In the genomic region with DNA sequence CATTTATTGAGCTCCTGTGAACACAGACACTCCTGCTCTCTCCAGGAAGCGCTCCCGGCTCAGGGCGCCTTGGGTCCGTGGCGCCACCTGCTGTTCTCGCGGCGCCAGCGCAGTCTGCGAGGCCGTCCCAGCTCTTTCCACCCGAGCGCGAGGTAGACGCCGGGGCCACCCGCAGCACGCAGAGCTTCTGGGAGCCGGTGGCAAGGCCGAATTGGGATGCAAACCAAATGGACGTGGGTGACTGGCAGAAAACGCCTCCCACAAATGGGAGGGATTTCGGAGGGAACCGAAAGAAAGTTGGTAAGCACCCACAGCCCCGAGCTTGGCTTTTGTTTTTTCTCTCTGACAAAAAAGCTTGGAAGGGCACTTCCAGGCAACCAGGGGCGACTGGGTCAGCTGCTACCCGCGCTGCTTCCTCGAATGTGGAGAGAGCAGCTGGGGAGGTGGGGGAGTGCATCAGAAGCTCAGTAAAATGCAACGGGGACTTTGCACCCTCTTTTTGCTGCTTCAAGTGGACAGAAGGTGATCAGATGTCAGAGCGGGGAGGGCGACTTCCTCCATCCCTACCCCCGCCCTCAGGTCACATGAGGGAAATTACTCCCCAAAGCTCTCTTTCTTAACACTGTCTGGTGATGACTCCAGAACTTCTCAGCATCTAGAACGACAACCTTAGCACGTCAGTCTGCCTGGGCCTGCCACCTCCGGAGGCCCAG, we compare ENCODE assay signal across 1 cellular context.
TF ChIP-seq lines count a peak whose summit lies in the region.

No MANE protein-coding gene starts in this region.

TF ChIP-seq in HepG2, 621 proteins besides CTCF, POLR2A, EP300 and RAD21 (continued from another document and continues in another):
- TF ChIP-seq, protein P1, sequence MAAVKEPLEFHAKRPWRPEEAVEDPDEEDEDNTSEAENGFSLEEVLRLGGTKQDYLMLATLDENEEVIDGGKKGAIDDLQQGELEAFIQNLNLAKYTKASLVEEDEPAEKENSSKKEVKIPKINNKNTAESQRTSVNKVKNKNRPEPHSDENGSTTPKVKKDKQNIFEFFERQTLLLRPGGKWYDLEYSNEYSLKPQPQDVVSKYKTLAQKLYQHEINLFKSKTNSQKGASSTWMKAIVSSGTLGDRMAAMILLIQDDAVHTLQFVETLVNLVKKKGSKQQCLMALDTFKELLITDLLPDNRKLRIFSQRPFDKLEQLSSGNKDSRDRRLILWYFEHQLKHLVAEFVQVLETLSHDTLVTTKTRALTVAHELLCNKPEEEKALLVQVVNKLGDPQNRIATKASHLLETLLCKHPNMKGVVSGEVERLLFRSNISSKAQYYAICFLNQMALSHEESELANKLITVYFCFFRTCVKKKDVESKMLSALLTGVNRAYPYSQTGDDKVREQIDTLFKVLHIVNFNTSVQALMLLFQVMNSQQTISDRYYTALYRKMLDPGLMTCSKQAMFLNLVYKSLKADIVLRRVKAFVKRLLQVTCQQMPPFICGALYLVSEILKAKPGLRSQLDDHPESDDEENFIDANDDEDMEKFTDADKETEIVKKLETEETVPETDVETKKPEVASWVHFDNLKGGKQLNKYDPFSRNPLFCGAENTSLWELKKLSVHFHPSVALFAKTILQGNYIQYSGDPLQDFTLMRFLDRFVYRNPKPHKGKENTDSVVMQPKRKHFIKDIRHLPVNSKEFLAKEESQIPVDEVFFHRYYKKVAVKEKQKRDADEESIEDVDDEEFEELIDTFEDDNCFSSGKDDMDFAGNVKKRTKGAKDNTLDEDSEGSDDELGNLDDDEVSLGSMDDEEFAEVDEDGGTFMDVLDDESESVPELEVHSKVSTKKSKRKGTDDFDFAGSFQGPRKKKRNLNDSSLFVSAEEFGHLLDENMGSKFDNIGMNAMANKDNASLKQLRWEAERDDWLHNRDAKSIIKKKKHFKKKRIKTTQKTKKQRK (IDR thresholded peaks at IDR 0.05; ENCODE audit: low read length) = no peak
- TF ChIP-seq, protein P2, sequence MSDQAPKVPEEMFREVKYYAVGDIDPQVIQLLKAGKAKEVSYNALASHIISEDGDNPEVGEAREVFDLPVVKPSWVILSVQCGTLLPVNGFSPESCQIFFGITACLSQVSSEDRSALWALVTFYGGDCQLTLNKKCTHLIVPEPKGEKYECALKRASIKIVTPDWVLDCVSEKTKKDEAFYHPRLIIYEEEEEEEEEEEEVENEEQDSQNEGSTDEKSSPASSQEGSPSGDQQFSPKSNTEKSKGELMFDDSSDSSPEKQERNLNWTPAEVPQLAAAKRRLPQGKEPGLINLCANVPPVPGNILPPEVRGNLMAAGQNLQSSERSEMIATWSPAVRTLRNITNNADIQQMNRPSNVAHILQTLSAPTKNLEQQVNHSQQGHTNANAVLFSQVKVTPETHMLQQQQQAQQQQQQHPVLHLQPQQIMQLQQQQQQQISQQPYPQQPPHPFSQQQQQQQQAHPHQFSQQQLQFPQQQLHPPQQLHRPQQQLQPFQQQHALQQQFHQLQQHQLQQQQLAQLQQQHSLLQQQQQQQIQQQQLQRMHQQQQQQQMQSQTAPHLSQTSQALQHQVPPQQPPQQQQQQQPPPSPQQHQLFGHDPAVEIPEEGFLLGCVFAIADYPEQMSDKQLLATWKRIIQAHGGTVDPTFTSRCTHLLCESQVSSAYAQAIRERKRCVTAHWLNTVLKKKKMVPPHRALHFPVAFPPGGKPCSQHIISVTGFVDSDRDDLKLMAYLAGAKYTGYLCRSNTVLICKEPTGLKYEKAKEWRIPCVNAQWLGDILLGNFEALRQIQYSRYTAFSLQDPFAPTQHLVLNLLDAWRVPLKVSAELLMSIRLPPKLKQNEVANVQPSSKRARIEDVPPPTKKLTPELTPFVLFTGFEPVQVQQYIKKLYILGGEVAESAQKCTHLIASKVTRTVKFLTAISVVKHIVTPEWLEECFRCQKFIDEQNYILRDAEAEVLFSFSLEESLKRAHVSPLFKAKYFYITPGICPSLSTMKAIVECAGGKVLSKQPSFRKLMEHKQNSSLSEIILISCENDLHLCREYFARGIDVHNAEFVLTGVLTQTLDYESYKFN (CRISPR knock-in tag; conservative IDR thresholded peaks at IDR 0.05) = no peak; the same call in none of the 2 replicates
- TF ChIP-seq, protein P3, sequence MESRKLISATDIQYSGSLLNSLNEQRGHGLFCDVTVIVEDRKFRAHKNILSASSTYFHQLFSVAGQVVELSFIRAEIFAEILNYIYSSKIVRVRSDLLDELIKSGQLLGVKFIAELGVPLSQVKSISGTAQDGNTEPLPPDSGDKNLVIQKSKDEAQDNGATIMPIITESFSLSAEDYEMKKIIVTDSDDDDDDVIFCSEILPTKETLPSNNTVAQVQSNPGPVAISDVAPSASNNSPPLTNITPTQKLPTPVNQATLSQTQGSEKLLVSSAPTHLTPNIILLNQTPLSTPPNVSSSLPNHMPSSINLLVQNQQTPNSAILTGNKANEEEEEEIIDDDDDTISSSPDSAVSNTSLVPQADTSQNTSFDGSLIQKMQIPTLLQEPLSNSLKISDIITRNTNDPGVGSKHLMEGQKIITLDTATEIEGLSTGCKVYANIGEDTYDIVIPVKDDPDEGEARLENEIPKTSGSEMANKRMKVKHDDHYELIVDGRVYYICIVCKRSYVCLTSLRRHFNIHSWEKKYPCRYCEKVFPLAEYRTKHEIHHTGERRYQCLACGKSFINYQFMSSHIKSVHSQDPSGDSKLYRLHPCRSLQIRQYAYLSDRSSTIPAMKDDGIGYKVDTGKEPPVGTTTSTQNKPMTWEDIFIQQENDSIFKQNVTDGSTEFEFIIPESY (CRISPR knock-in tag; IDR thresholded peaks at IDR 0.05) = peak; percentile 51; the same call in 1 of the 2 replicates
- TF ChIP-seq, protein P4, sequence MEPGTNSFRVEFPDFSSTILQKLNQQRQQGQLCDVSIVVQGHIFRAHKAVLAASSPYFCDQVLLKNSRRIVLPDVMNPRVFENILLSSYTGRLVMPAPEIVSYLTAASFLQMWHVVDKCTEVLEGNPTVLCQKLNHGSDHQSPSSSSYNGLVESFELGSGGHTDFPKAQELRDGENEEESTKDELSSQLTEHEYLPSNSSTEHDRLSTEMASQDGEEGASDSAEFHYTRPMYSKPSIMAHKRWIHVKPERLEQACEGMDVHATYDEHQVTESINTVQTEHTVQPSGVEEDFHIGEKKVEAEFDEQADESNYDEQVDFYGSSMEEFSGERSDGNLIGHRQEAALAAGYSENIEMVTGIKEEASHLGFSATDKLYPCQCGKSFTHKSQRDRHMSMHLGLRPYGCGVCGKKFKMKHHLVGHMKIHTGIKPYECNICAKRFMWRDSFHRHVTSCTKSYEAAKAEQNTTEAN (CRISPR knock-in tag; conservative IDR thresholded peaks at IDR 0.05) = no peak
- TF ChIP-seq, protein P5, sequence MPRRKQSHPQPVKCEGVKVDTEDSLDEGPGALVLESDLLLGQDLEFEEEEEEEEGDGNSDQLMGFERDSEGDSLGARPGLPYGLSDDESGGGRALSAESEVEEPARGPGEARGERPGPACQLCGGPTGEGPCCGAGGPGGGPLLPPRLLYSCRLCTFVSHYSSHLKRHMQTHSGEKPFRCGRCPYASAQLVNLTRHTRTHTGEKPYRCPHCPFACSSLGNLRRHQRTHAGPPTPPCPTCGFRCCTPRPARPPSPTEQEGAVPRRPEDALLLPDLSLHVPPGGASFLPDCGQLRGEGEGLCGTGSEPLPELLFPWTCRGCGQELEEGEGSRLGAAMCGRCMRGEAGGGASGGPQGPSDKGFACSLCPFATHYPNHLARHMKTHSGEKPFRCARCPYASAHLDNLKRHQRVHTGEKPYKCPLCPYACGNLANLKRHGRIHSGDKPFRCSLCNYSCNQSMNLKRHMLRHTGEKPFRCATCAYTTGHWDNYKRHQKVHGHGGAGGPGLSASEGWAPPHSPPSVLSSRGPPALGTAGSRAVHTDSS (CRISPR knock-in tag; conservative IDR thresholded peaks at IDR 0.05) = no peak
- TF ChIP-seq, protein P6, sequence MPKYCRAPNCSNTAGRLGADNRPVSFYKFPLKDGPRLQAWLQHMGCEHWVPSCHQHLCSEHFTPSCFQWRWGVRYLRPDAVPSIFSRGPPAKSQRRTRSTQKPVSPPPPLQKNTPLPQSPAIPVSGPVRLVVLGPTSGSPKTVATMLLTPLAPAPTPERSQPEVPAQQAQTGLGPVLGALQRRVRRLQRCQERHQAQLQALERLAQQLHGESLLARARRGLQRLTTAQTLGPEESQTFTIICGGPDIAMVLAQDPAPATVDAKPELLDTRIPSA (CRISPR knock-in tag; IDR thresholded peaks at IDR 0.05; ENCODE audit: borderline replicate concordance) = no peak
- TF ChIP-seq CBFB (CRISPR knock-in tag; IDR thresholded peaks at IDR 0.05) (peak; percentile 71; the same call in 1 of the 2 replicates), CCDC6 (CRISPR knock-in tag; IDR thresholded peaks at IDR 0.05) (peak; percentile 94; the same call in 1 of the 2 replicates), ESRRA (CRISPR knock-in tag; IDR thresholded peaks at IDR 0.05; ENCODE audit: low read depth) (peak; percentile 41; the same call in 1 of the 2 replicates), ZBTB42 (CRISPR knock-in tag; IDR thresholded peaks at IDR 0.05) (0 out of 2 replicates have a peak, but pooled peaks have one; percentile 67), HDAC1 (CRISPR knock-in tag; IDR thresholded peaks at IDR 0.05) (peak; percentile 66; the same call in 1 of the 2 replicates), ZNF496 (CRISPR knock-in tag; IDR thresholded peaks at IDR 0.05; ENCODE audit: insufficient replicate concordance) (no peak), DMAP1 (CRISPR knock-in tag; IDR thresholded peaks at IDR 0.05) (peak; percentile 52; the same call in 1 of the 2 replicates), KDM3A (CRISPR knock-in tag; IDR thresholded peaks at IDR 0.05; ENCODE audit: low read depth) (peak; percentile 98), TGIF2 (CRISPR knock-in tag; IDR thresholded peaks at IDR 0.05) (peak; percentile 48; the same call in 1 of the 2 replicates), NFRKB (IDR thresholded peaks at IDR 0.05) (no peak), CAMTA2 (CRISPR knock-in tag; IDR thresholded peaks at IDR 0.05; ENCODE audit: borderline replicate concordance) (no peak), RFX5 (IDR thresholded peaks at IDR 0.05; ENCODE audit: low read depth, low read length) (no peak), ZNF136 (CRISPR knock-in tag; IDR thresholded peaks at IDR 0.05; ENCODE audit: low read depth) (peak; percentile 79; the same call in 1 of the 2 replicates), HNRNPL (IDR thresholded peaks at IDR 0.05; ENCODE audit: low read depth, low read length) (no peak)
- TF ChIP-seq, protein P7, sequence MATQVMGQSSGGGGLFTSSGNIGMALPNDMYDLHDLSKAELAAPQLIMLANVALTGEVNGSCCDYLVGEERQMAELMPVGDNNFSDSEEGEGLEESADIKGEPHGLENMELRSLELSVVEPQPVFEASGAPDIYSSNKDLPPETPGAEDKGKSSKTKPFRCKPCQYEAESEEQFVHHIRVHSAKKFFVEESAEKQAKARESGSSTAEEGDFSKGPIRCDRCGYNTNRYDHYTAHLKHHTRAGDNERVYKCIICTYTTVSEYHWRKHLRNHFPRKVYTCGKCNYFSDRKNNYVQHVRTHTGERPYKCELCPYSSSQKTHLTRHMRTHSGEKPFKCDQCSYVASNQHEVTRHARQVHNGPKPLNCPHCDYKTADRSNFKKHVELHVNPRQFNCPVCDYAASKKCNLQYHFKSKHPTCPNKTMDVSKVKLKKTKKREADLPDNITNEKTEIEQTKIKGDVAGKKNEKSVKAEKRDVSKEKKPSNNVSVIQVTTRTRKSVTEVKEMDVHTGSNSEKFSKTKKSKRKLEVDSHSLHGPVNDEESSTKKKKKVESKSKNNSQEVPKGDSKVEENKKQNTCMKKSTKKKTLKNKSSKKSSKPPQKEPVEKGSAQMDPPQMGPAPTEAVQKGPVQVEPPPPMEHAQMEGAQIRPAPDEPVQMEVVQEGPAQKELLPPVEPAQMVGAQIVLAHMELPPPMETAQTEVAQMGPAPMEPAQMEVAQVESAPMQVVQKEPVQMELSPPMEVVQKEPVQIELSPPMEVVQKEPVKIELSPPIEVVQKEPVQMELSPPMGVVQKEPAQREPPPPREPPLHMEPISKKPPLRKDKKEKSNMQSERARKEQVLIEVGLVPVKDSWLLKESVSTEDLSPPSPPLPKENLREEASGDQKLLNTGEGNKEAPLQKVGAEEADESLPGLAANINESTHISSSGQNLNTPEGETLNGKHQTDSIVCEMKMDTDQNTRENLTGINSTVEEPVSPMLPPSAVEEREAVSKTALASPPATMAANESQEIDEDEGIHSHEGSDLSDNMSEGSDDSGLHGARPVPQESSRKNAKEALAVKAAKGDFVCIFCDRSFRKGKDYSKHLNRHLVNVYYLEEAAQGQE (IDR thresholded peaks at IDR 0.05; ENCODE audit: borderline replicate concordance in 1 of 2, low read depth in 1 of 2, low read length in 2 of 2) = no peak
- TF ChIP-seq, protein P8, sequence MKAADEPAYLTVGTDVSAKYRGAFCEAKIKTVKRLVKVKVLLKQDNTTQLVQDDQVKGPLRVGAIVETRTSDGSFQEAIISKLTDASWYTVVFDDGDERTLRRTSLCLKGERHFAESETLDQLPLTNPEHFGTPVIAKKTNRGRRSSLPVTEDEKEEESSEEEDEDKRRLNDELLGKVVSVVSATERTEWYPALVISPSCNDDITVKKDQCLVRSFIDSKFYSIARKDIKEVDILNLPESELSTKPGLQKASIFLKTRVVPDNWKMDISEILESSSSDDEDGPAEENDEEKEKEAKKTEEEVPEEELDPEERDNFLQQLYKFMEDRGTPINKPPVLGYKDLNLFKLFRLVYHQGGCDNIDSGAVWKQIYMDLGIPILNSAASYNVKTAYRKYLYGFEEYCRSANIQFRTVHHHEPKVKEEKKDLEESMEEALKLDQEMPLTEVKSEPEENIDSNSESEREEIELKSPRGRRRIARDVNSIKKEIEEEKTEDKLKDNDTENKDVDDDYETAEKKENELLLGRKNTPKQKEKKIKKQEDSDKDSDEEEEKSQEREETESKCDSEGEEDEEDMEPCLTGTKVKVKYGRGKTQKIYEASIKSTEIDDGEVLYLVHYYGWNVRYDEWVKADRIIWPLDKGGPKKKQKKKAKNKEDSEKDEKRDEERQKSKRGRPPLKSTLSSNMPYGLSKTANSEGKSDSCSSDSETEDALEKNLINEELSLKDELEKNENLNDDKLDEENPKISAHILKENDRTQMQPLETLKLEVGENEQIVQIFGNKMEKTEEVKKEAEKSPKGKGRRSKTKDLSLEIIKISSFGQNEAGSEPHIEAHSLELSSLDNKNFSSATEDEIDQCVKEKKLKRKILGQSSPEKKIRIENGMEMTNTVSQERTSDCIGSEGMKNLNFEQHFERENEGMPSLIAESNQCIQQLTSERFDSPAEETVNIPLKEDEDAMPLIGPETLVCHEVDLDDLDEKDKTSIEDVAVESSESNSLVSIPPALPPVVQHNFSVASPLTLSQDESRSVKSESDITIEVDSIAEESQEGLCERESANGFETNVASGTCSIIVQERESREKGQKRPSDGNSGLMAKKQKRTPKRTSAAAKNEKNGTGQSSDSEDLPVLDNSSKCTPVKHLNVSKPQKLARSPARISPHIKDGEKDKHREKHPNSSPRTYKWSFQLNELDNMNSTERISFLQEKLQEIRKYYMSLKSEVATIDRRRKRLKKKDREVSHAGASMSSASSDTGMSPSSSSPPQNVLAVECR (CRISPR knock-in tag; IDR thresholded peaks at IDR 0.05; ENCODE audit: borderline replicate concordance) = peak; percentile 59
